ENCODE assay signal across 1 cellular context in the genomic region with DNA sequence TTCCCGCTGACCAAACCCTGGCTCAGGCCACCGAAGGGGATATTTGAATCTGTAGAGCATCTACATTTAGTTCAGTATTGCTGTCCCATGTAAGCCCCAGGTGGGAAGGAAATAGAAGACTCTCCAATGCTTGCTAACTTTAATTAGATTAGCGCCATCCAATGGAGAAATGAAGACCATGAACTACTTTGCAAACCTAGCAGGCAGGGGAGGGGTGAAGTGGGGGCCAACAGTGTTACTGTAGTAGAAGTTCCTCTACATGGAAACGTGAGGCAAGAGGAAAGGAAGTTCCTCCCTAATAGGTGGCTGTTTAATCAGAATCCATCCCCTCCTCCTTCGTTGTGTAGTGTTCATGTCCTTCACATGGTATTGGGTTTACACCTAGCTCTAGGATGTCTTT.
TF ChIP-seq lines count a peak whose summit lies in the region.

No MANE protein-coding gene starts in this region.

TF ChIP-seq in endothelial cell of umbilical vein, 7 proteins besides CTCF, POLR2A, EP300 and RAD21:
- TF ChIP-seq GATA2 (IDR thresholded peaks at IDR 0.05; ENCODE audit: insufficient read depth, insufficient read length, low read depth, low read length), result no peak
- no peak for TF ChIP-seq JUN (IDR thresholded peaks at IDR 0.05; ENCODE audit: borderline replicate concordance, insufficient read depth, insufficient read length, low read depth)
- TF ChIP-seq POLR2AphosphoS5 (IDR thresholded peaks at IDR 0.05; ENCODE audit: insufficient read depth, low read depth, low read length), result no peak
- no peak for TF ChIP-seq MYC (IDR thresholded peaks at IDR 0.05; ENCODE audit: low read depth, low read length)
- TF ChIP-seq, protein P1, sequence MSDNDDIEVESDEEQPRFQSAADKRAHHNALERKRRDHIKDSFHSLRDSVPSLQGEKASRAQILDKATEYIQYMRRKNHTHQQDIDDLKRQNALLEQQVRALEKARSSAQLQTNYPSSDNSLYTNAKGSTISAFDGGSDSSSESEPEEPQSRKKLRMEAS (IDR thresholded peaks at IDR 0.05; ENCODE audit: insufficient read depth, insufficient read length), result no peak
- no peak for TF ChIP-seq FOS (IDR thresholded peaks at IDR 0.05; ENCODE audit: borderline replicate concordance, insufficient read depth, low read length)
- TF ChIP-seq EZH2 (IDR thresholded peaks at IDR 0.05; ENCODE audit: borderline replicate concordance, low read depth, low read length, severe bottlenecking), result no peak
